ENCODE assay signal across 10 cellular contexts in the genomic region with DNA sequence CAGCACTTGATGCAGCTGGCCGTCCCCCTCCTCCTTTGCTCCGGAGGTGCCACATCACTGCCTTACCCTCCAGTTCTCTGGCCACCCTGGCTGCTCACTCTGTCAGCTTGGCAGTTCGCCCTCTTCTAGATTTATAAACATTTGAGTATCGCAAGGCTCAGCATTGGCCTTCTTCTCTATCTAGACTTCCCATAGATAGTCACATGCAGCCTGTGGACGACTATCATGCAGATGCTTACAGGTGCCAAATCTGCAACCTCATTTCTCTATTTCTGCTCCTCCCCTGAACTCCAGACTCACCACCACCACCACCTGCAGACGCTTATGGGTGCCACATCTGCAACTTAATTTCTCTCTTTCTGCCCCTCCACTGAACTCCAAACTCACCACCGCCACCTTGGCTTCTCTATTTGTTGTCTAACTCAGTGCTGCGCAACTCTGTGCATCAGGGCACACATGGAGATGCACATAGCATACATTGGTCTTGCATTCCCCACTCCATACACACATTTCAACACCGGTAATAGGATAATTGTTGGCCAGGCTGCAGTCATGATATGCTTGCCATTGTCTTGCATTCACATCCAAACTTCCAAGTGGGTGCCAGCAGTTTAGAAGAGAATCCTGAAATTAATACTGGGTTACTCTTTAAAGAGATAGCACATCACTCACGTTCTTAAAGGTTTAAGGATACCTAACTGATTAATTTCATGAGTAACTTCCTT. TPM values are rescaled to one million over a fixed set of nuclear protein-coding genes. Genes with fewer than 3 reads are reported as not detected.
DNase-seq lines count a peak whose midpoint lies in the region; ATAC-seq and TF ChIP-seq lines count a peak whose summit lies in the region.
"Had no signal": no experiment of that assay in that cellular context is flagged by ENCODE, and none has a peak within 500 bp of the region (broad histone marks: within the 10 kb centered on the region; RNA-seq: fewer than 3 reads in every experiment).

No MANE protein-coding gene starts in this region.

- H3K4me3 ChIP-seq in mammary epithelial cell (replicated peaks in 1 of 3; ENCODE audit: insufficient read depth in 1 of 3, low read depth in 2 of 3, low read length in 3 of 3) (no peak overlapping the region), lower lobe of right lung (no peak overlapping the region), upper lobe of right lung (no peak overlapping the region)
- H3K4me3 ChIP-seq: lung had no signal

- no peak for ATAC-seq in activated CD8-positive, alpha-beta T cell treated with anti-CD3 and anti-CD28 coated beads for 36 hours
- ATAC-seq in lower lobe of right lung = no peak
- ATAC-seq in upper lobe of right lung = no peak
- no peak for ATAC-seq in HG03354 (IDR thresholded peaks at IDR 0.05; ENCODE audit: poor library complexity, severe bottlenecking, unreplicated experiment)
- no peak for ATAC-seq in sciatic nerve

- dilution Hi-C loops in mammary epithelial cell (cut with HindIII; ENCODE audit: low sequenced_read_pairs) = no loop called here

- no peaks in the 10 kb centered on the region for H4K20me1 ChIP-seq in mammary epithelial cell (ENCODE audit: insufficient read depth, low read length)

- WGBS in mammary epithelial cell (ENCODE audit: low coverage, missing lambda C conversion rate) = 97% methylated on average over 10 of the region's 10 CpGs

- no TSS peak for BruUV-seq in MCF 10A (replicated peaks; lab: Mats Ljungman, UMichigan)
- BruUV-seq in mammary epithelial cell (replicated peaks; lab: Mats Ljungman, UMichigan) = no TSS peak

- no peaks in the 10 kb centered on the region for H3K36me3 ChIP-seq in mammary epithelial cell (ENCODE audit: insufficient read depth, low read length)
- no peaks in the 10 kb centered on the region for H3K36me3 ChIP-seq in lower lobe of right lung
- no peaks in the 10 kb centered on the region for H3K36me3 ChIP-seq in upper lobe of right lung

- intact Hi-C loops in MCF 10A (cut with micrococcal nuclease) = no loop called here
- intact Hi-C loops in mammary epithelial cell (cut with micrococcal nuclease) = loop anchor here (10.0 kb wide), 1 partner anchor 168 kb away; no protein-coding TSS in a partner anchor
- intact Hi-C loops in activated CD8-positive, alpha-beta T cell treated with anti-CD3 and anti-CD28 coated beads for 36 hours (cut with micrococcal nuclease) = loop anchor here (10.0 kb wide), 1 partner anchor 128 kb away; no protein-coding TSS in a partner anchor
- intact Hi-C loops in lower lobe of right lung (cut with DNase I) = no loop called here
- intact Hi-C loops in upper lobe of right lung (cut with DNase I) = no loop called here
- intact Hi-C loops in sciatic nerve (cut with DNase I) = no loop called here

- no peaks in the 10 kb centered on the region for H3K27me3 ChIP-seq in mammary epithelial cell (ENCODE audit: insufficient read depth, low read length)
- H3K27me3 ChIP-seq in lower lobe of right lung (ENCODE audit: low read depth) = no peaks in the 10 kb centered on the region
- H3K27me3 ChIP-seq in upper lobe of right lung = no peaks in the 10 kb centered on the region

- DNase-seq in MCF 10A (ENCODE audit: unreplicated experiment) = no peak
- DNase-seq in mammary epithelial cell = no peak
- DNase-seq in activated CD8-positive, alpha-beta T cell treated with anti-CD3 and anti-CD28 coated beads for 36 hours = no peak
- DNase-seq in lower lobe of right lung = no peak
- no peak for DNase-seq in upper lobe of right lung
- DNase-seq in MV-4-11 (lab: John Stamatoyannopoulos, UW) = no peak
- no peak for DNase-seq in sciatic nerve (ENCODE audit: low spot score)
- DNase-seq: NCI-H2107 had no signal

- no peak overlapping the region for H2AFZ ChIP-seq in mammary epithelial cell (ENCODE audit: low read depth, low read length)

- H3K4me3 Mint-ChIP-seq in MCF 10A (ENCODE audit: unreplicated experiment) = peak overlapping the region; percentile 81
- peak overlapping the region; percentile 91 for H3K4me3 Mint-ChIP-seq in activated CD8-positive, alpha-beta T cell treated with anti-CD3 and anti-CD28 coated beads for 36 hours

- no peaks in the 10 kb centered on the region for H3K9me3 Mint-ChIP-seq in MCF 10A (ENCODE audit: unreplicated experiment)
- H3K9me3 Mint-ChIP-seq in activated CD8-positive, alpha-beta T cell treated with anti-CD3 and anti-CD28 coated beads for 36 hours = no peaks in the 10 kb centered on the region

- TF ChIP-seq CTCF in MCF 10A (IDR thresholded peaks at IDR 0.05; ENCODE audit: unreplicated experiment) (no peak), mammary epithelial cell (conservative IDR thresholded peaks at IDR 0.05 in 1 of 2, IDR thresholded peaks at IDR 0.05 in 1 of 2; ENCODE audit: extremely low read depth in 1 of 2, insufficient read depth in 1 of 2, low read depth in 1 of 2, low read length in 2 of 2) (no peak), lower lobe of right lung (IDR thresholded peaks at IDR 0.05) (no peak), upper lobe of right lung (IDR thresholded peaks at IDR 0.05) (no peak)
- no peak for TF ChIP-seq CTCF in activated CD8-positive, alpha-beta T cell treated with anti-CD3 and anti-CD28 coated beads for 36 hours (IDR thresholded peaks at IDR 0.05)

- H3K9ac ChIP-seq in mammary epithelial cell (ENCODE audit: insufficient read depth, low read length) = no peak overlapping the region

- H3K4me1 Mint-ChIP-seq in MCF 10A (ENCODE audit: insufficient read depth, unreplicated experiment) = peaks cover 5% of the 10 kb centered on the region
- peaks cover 30% of the 10 kb centered on the region for H3K4me1 Mint-ChIP-seq in activated CD8-positive, alpha-beta T cell treated with anti-CD3 and anti-CD28 coated beads for 36 hours (ENCODE audit: low read depth)

- in situ Hi-C loops in mammary epithelial cell (cut with MboI; ENCODE audit: low sequenced_read_pairs in 2 of 2) = no loop called here

- POLR2A ChIA-PET in MCF 10A (lab: Yijun Ruan, JAX) = interaction anchor here (0.5 kb wide), 1 partner anchor 453 kb away, joined by 4 read pairs; no protein-coding TSS in a partner anchor
- POLR2A ChIA-PET in activated CD8-positive, alpha-beta T cell treated with anti-CD3 and anti-CD28 coated beads for 36 hours (lab: Charles Lee) = interaction anchor here (0.5 kb wide), 1 partner anchor 255 kb away, joined by 3 read pairs; no protein-coding TSS in a partner anchor

- H3K27me3 Mint-ChIP-seq in MCF 10A (ENCODE audit: insufficient read depth, unreplicated experiment) = no peaks in the 10 kb centered on the region
- peaks cover 3% of the 10 kb centered on the region for H3K27me3 Mint-ChIP-seq in activated CD8-positive, alpha-beta T cell treated with anti-CD3 and anti-CD28 coated beads for 36 hours

- CTCF ChIA-PET in MCF 10A (lab: Yijun Ruan, JAX) = no interaction called here
- CTCF ChIA-PET in mammary epithelial cell (lab: Charles Lee; ENCODE audit: low non-redundant PET) = no interaction called here
- CTCF ChIA-PET in activated CD8-positive, alpha-beta T cell treated with anti-CD3 and anti-CD28 coated beads for 36 hours (lab: Charles Lee) = no interaction called here

- H3K36me3 Mint-ChIP-seq in MCF 10A (ENCODE audit: insufficient read depth, unreplicated experiment) = peaks cover 12% of the 10 kb centered on the region
- H3K36me3 Mint-ChIP-seq in activated CD8-positive, alpha-beta T cell treated with anti-CD3 and anti-CD28 coated beads for 36 hours (ENCODE audit: low read depth) = peaks cover 12% of the 10 kb centered on the region

- H3K27ac ChIP-seq in mammary epithelial cell (ENCODE audit: insufficient read depth, low read depth, low read length) = no peak overlapping the region
- H3K27ac ChIP-seq in lower lobe of right lung = peak overlapping the region; percentile 98
- H3K27ac ChIP-seq in upper lobe of right lung = peak overlapping the region; percentile 94

- H3K9me3 ChIP-seq in mammary epithelial cell (replicated peaks; ENCODE audit: insufficient read depth, low read length) (no peaks in the 10 kb centered on the region), lower lobe of right lung (no peaks in the 10 kb centered on the region), upper lobe of right lung (no peaks in the 10 kb centered on the region)

- peaks cover 3% of the 10 kb centered on the region for H3K4me1 ChIP-seq in mammary epithelial cell (ENCODE audit: insufficient read depth, low read length)
- peaks cover 34% of the 10 kb centered on the region for H3K4me1 ChIP-seq in lower lobe of right lung
- peaks cover 31% of the 10 kb centered on the region for H3K4me1 ChIP-seq in upper lobe of right lung

- H3K4me2 ChIP-seq in mammary epithelial cell (ENCODE audit: insufficient read depth, low read depth, low read length) = no peak overlapping the region

- peaks cover 29% of the 10 kb centered on the region for H3K79me2 ChIP-seq in mammary epithelial cell (ENCODE audit: insufficient read depth, low read length)

- no peak overlapping the region for H3K27ac Mint-ChIP-seq in MCF 10A (ENCODE audit: low read depth, unreplicated experiment)
- H3K27ac Mint-ChIP-seq in activated CD8-positive, alpha-beta T cell treated with anti-CD3 and anti-CD28 coated beads for 36 hours = peak overlapping the region; percentile 0

RNA-seq across cellular contexts. Expression of gene DAP, which starts 1.9 kb away (rescaled TPM):
- total RNA-seq in MCF 10A (2022) = 114 and 123 TPM in 2 replicates
- 100 to 1,000 TPM in 1 of 2 donors, 10 to 100 TPM in 1; 15.3 to 102 TPM for total RNA-seq in mammary epithelial cell
- 54.4 TPM for polyA plus RNA-seq in mammary epithelial cell
- 103 TPM for polyA minus RNA-seq in mammary epithelial cell
- total RNA-seq in activated CD8-positive, alpha-beta T cell treated with anti-CD3 and anti-CD28 coated beads for 36 hours = 10 to 100 TPM; 42.5 to 45.3 TPM
- 89.8 TPM for total RNA-seq in lower lobe of right lung
- 105 TPM for total RNA-seq in upper lobe of right lung
- 65.4 TPM for total RNA-seq in sciatic nerve

Comparison
In these comparisons a context has a peak if more than half of its experiments do, and no peak if none do; other contexts are left out.
1. intact Hi-C loops: an anchor here in mammary epithelial cell (10.0 kb wide) and activated CD8-positive, alpha-beta T cell treated with anti-CD3 and anti-CD28 coated beads for 36 hours (10.0 kb wide); none called in MCF 10A, lower lobe of right lung, upper lobe of right lung and sciatic nerve.